In genomic region chr11:3835100-3835485, GRCh38 we compare ENCODE assay signal across 1 cellular context.
TF ChIP-seq lines count a peak whose summit lies in the region.

No MANE protein-coding gene starts in this region.

TF ChIP-seq in H1, 55 proteins besides CTCF, POLR2A, EP300 and RAD21:
- TF ChIP-seq SP4 (IDR thresholded peaks at IDR 0.05; ENCODE audit: low read length) (no peak), POU5F1 (IDR thresholded peaks at IDR 0.05; ENCODE audit: low read depth, low read length) (no peak), JUN (IDR thresholded peaks at IDR 0.05; ENCODE audit: low read depth, low read length) (no peak), KDM5A (IDR thresholded peaks at IDR 0.05; ENCODE audit: low read length) (no peak), HDAC2 (IDR thresholded peaks at IDR 0.05; ENCODE audit: borderline replicate concordance in 1 of 2, low read depth in 2 of 2, low read length in 2 of 2) (no peak), KDM4A (IDR thresholded peaks at IDR 0.05; ENCODE audit: low read depth, low read length, severe bottlenecking) (no peak), CBX8 (IDR thresholded peaks at IDR 0.05; ENCODE audit: borderline replicate concordance, low read depth, low read length) (no peak), BCL11A (IDR thresholded peaks at IDR 0.05; ENCODE audit: low read depth in 2 of 2, low read length in 2 of 2) (no peak), TBP (IDR thresholded peaks at IDR 0.05; ENCODE audit: low read depth, low read length) (no peak), EZH2 (IDR thresholded peaks at IDR 0.05; ENCODE audit: low read depth, low read length, severe bottlenecking) (no peak), GABPA (IDR thresholded peaks at IDR 0.05; ENCODE audit: borderline replicate concordance, insufficient read depth, low read length) (no peak), YY1 (IDR thresholded peaks at IDR 0.05; ENCODE audit: low read depth, low read length) (no peak), TEAD4 (IDR thresholded peaks at IDR 0.05; ENCODE audit: low read depth, low read length) (no peak), TCF12 (IDR thresholded peaks at IDR 0.05; ENCODE audit: low read depth, low read length) (no peak), ZNF274 (IDR thresholded peaks at IDR 0.05; ENCODE audit: borderline replicate concordance, extremely low read depth, low read length) (no peak)
